In the genomic region with DNA sequence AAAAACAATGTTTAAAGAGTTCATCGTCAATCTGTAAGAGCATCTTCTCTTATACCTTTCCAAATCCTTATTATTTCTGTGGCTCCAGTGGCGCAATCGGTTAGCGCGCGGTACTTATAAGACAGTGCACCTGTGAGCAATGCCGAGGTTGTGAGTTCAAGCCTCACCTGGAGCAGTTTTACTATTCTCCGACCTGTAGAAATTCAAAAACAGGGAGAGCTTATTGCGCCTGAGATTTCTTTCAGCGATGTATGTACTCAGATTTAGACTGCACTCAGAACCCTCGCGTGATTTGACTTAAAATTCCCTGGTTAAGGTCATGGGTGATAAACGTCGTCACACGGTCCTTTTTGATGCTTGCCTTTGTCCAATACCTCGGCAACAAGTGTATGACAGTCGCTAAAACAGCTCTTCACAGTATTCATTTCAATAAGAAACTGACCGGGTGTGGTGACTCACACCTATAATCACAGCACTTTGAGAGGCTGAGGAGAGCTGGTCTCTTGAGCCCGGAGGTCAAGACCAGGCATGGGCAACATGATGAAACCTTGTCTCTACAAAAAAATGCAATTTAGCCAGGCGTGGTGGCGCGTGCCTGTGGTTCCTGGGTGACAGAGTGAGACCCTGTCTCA, we compare ENCODE assay signal across 9 cellular contexts. TPM values are rescaled to one million over a fixed set of nuclear protein-coding genes. Genes with fewer than 3 reads are reported as not detected.
DNase-seq lines count a peak whose midpoint lies in the region; ATAC-seq, FAIRE-seq and TF ChIP-seq lines count a peak whose summit lies in the region.
"Had no signal": no experiment of that assay in that cellular context is flagged by ENCODE, and none has a peak within 500 bp of the region (broad histone marks: within the 10 kb centered on the region; RNA-seq: fewer than 3 reads in every experiment).

No MANE protein-coding gene starts in this region.

- no peak overlapping the region for H3K9ac ChIP-seq in endothelial cell of umbilical vein (replicated peaks; ENCODE audit: extremely low read depth, insufficient read depth, low read length)

- intact Hi-C loops in activated CD4-positive, alpha-beta T cell treated with anti-CD3 and anti-CD28 coated beads for 36 hours (cut with DNase I, micrococcal nuclease), result no loop called here
- intact Hi-C loops in endothelial cell of umbilical vein (cut with micrococcal nuclease), result no loop called here
- intact Hi-C loops in posterior vena cava (cut with DNase I), result no loop called here

- peaks cover 30% of the 10 kb centered on the region for H3K4me1 Mint-ChIP-seq in activated CD4-positive, alpha-beta T cell treated with anti-CD3 and anti-CD28 coated beads for 36 hours

- H3K27me3 ChIP-seq in endothelial cell of umbilical vein (ENCODE audit: control insufficient read depth in 2 of 2, insufficient read depth in 2 of 2, low read length in 2 of 2), result peaks cover 0 to 2% of the 10 kb centered on the region in 2 experiments

- peak overlapping the region in 2 of 3 experiments; percentile 33 to 60 for H3K4me3 ChIP-seq in endothelial cell of umbilical vein (replicated peaks in 1 of 3; ENCODE audit: insufficient read depth in 1 of 3, low read depth in 1 of 3, low read length in 3 of 3)

- no peaks in the 10 kb centered on the region for H3K36me3 Mint-ChIP-seq in activated CD4-positive, alpha-beta T cell treated with anti-CD3 and anti-CD28 coated beads for 36 hours (ENCODE audit: low read depth)

- peaks cover 31% of the 10 kb centered on the region for H3K27me3 Mint-ChIP-seq in activated CD4-positive, alpha-beta T cell treated with anti-CD3 and anti-CD28 coated beads for 36 hours

- H4K20me1 ChIP-seq in endothelial cell of umbilical vein (replicated peaks; ENCODE audit: control insufficient read depth, extremely low read depth, insufficient read depth, low read length), result no peaks in the 10 kb centered on the region

- H3K9me1 ChIP-seq in endothelial cell of umbilical vein (replicated peaks; ENCODE audit: control insufficient read depth, extremely low read depth, insufficient read depth, low read length), result no peaks in the 10 kb centered on the region

- H3K79me2 ChIP-seq in endothelial cell of umbilical vein (ENCODE audit: control insufficient read depth, insufficient read depth, low read length), result no peaks in the 10 kb centered on the region

- CTCF ChIA-PET in activated CD4-positive, alpha-beta T cell treated with anti-CD3 and anti-CD28 coated beads for 36 hours (lab: Charles Lee), result interaction anchor here (0.6 kb wide), 1 partner anchor 69 kb away, joined by 4 read pairs; no protein-coding TSS in a partner anchor
- CTCF ChIA-PET in endothelial cell of umbilical vein (lab: Charles Lee), result interaction anchor here (1.0 kb wide), 1 partner anchor 301 kb away, joined by 3 read pairs; no protein-coding TSS in a partner anchor

- BruUV-seq in endothelial cell of umbilical vein (replicated peaks; lab: Mats Ljungman, UMichigan), result no TSS peak

- peaks cover 2% of the 10 kb centered on the region for H3K9me3 Mint-ChIP-seq in activated CD4-positive, alpha-beta T cell treated with anti-CD3 and anti-CD28 coated beads for 36 hours (ENCODE audit: low read depth)

- peaks cover 5% of the 10 kb centered on the region for H3K4me1 ChIP-seq in endothelial cell of umbilical vein (ENCODE audit: control insufficient read depth, extremely low read depth, insufficient read depth, low read length)

- dilution Hi-C loops in endothelial cell of umbilical vein (cut with MboI; ENCODE audit: extremely low pct_ligation_motif_present, low sequenced_read_pairs), result no loop called here

- no peak for TF ChIP-seq POLR2A in endothelial cell of umbilical vein (IDR thresholded peaks at IDR 0.05; ENCODE audit: low read depth, low read length)

- H3K27ac ChIP-seq in endothelial cell of umbilical vein (ENCODE audit: insufficient read depth, low read depth, low read length), result no peak overlapping the region

- POLR2A ChIA-PET in activated CD4-positive, alpha-beta T cell treated with anti-CD3 and anti-CD28 coated beads for 36 hours (lab: Charles Lee), result no interaction called here
- POLR2A ChIA-PET in endothelial cell of umbilical vein (lab: Charles Lee), result no interaction called here

- H3K9me3 ChIP-seq in endothelial cell of umbilical vein (replicated peaks; ENCODE audit: control insufficient read depth, insufficient read depth, low read length), result no peaks in the 10 kb centered on the region

- no peak for FAIRE-seq in endothelial cell of umbilical vein (lab: Jason Lieb, UNC)

- ATAC-seq in activated CD4-positive, alpha-beta T cell treated with anti-CD3 and anti-CD28 coated beads for 36 hours, result peak; percentile 67
- ATAC-seq in HG03432 (IDR thresholded peaks at IDR 0.05; ENCODE audit: unreplicated experiment) (no peak), HG02642 (IDR thresholded peaks at IDR 0.05; ENCODE audit: poor library complexity, unreplicated experiment) (no peak)

- H3K4me2 ChIP-seq in endothelial cell of umbilical vein (ENCODE audit: insufficient read depth, low read length), result peak overlapping the region; percentile 78

- peak overlapping the region; percentile 59 for H3K4me3 Mint-ChIP-seq in activated CD4-positive, alpha-beta T cell treated with anti-CD3 and anti-CD28 coated beads for 36 hours

- peak; percentile 70 for DNase-seq in activated CD4-positive, alpha-beta T cell treated with anti-CD3 and anti-CD28 coated beads for 36 hours
- no peak for DNase-seq in activated CD4-positive, alpha-beta T cell treated with anti-CD3 and anti-CD28 coated beads for 1 hour
- DNase-seq in SW480 (ENCODE audit: low spot score), result peak; percentile 41
- DNase-seq in endothelial cell of umbilical vein (ENCODE audit: low read depth, low spot score), result no peak
- peak; percentile 60 for DNase-seq in stimulated activated CD4-positive, alpha-beta T cell treated with anti-CD3 and anti-CD28 coated beads, Interleukin-1b, Interleukin-23, amount 100 ng/mL, for 48 hours
- no peak for DNase-seq in posterior vena cava (ENCODE audit: low spot score)

- H3K36me3 ChIP-seq in endothelial cell of umbilical vein (ENCODE audit: control insufficient read depth in 2 of 2, extremely low read depth in 1 of 2, insufficient read depth in 2 of 2, low read length in 2 of 2), result no peaks in the 10 kb centered on the region

- no peak for TF ChIP-seq CTCF in endothelial cell of umbilical vein (IDR thresholded peaks at IDR 0.05; ENCODE audit: extremely low read depth in 1 of 2, insufficient read depth in 1 of 2, low read depth in 1 of 2, low read length in 2 of 2)

- peak overlapping the region; percentile 26 for H2AFZ ChIP-seq in endothelial cell of umbilical vein (ENCODE audit: low read depth, low read length)

- no peak overlapping the region for H3K27ac Mint-ChIP-seq in activated CD4-positive, alpha-beta T cell treated with anti-CD3 and anti-CD28 coated beads for 36 hours

TF ChIP-seq in endothelial cell of umbilical vein, 7 proteins besides CTCF, POLR2A, EP300 and RAD21:
- TF ChIP-seq MYC (IDR thresholded peaks at IDR 0.05; ENCODE audit: low read depth, low read length) (no peak), POLR2AphosphoS5 (IDR thresholded peaks at IDR 0.05; ENCODE audit: insufficient read depth, low read depth, low read length) (no peak), JUN (IDR thresholded peaks at IDR 0.05; ENCODE audit: borderline replicate concordance, insufficient read depth, insufficient read length, low read depth) (no peak), FOS (IDR thresholded peaks at IDR 0.05; ENCODE audit: borderline replicate concordance, insufficient read depth, low read length) (no peak), EZH2 (IDR thresholded peaks at IDR 0.05; ENCODE audit: borderline replicate concordance, low read depth, low read length, severe bottlenecking) (no peak), GATA2 (IDR thresholded peaks at IDR 0.05; ENCODE audit: insufficient read depth, insufficient read length, low read depth, low read length) (no peak)
- TF ChIP-seq, protein P1, sequence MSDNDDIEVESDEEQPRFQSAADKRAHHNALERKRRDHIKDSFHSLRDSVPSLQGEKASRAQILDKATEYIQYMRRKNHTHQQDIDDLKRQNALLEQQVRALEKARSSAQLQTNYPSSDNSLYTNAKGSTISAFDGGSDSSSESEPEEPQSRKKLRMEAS (IDR thresholded peaks at IDR 0.05; ENCODE audit: insufficient read depth, insufficient read length), result no peak

RNA-seq across cellular contexts. Expression of a gene that starts 11.9 kb away (rescaled TPM):
- not detected for total RNA-seq in activated CD4-positive, alpha-beta T cell treated with anti-CD3 and anti-CD28 coated beads for 36 hours
- total RNA-seq in endothelial cell of umbilical vein, result not detected in 2 replicates
- polyA plus RNA-seq in endothelial cell of umbilical vein, result not detected in 2 replicates
- polyA plus RNA-seq in endothelial cell of umbilical vein (2011; cell fraction: cytosol; rRNA removed), result not detected in 2 replicates
- not detected in 2 replicates for polyA plus RNA-seq in endothelial cell of umbilical vein (2011; cell fraction: nucleus; rRNA removed)
- polyA plus RNA-seq in endothelial cell of umbilical vein (2012), result not detected in 2 replicates
- polyA minus RNA-seq in endothelial cell of umbilical vein, result not detected in 2 replicates
- polyA minus RNA-seq in endothelial cell of umbilical vein (2011; cell fraction: cytosol; rRNA and poly(A)+ RNA removed), result not detected
- polyA minus RNA-seq in endothelial cell of umbilical vein (2011; cell fraction: nucleus; rRNA and poly(A)+ RNA removed), result not detected in 2 replicates
- not detected for total RNA-seq in posterior vena cava
- total RNA-seq: LHCN-M2 had no signal

RNA-seq across cellular contexts. Expression of a gene that starts 22.0 kb away (rescaled TPM):
- not detected for total RNA-seq in activated CD4-positive, alpha-beta T cell treated with anti-CD3 and anti-CD28 coated beads for 36 hours
- total RNA-seq in endothelial cell of umbilical vein (not detected in 2 replicates), posterior vena cava (not detected)
- polyA plus RNA-seq in endothelial cell of umbilical vein, result not detected in 2 replicates
- polyA plus RNA-seq in endothelial cell of umbilical vein (2011; cell fraction: cytosol; rRNA removed), result not detected in 2 replicates
- polyA plus RNA-seq in endothelial cell of umbilical vein (2011; cell fraction: nucleus; rRNA removed), result not detected in 2 replicates
- not detected in 2 replicates for polyA plus RNA-seq in endothelial cell of umbilical vein (2012)
- polyA minus RNA-seq in endothelial cell of umbilical vein, result not detected in 2 replicates
- polyA minus RNA-seq in endothelial cell of umbilical vein (2011; cell fraction: cytosol; rRNA and poly(A)+ RNA removed), result not detected
- polyA minus RNA-seq in endothelial cell of umbilical vein (2011; cell fraction: nucleus; rRNA and poly(A)+ RNA removed), result not detected in 2 replicates
- total RNA-seq: LHCN-M2 had no signal

Comparison
In these comparisons a context has a peak if more than half of its experiments do, and no peak if none do; other contexts are left out.
1. DNase-seq: peak in activated CD4-positive, alpha-beta T cell treated with anti-CD3 and anti-CD28 coated beads for 36 hours (single experiment), SW480 (single experiment) and stimulated activated CD4-positive, alpha-beta T cell treated with anti-CD3 and anti-CD28 coated beads, Interleukin-1b, Interleukin-23, amount 100 ng/mL, for 48 hours (single experiment); none in activated CD4-positive, alpha-beta T cell treated with anti-CD3 and anti-CD28 coated beads for 1 hour (single experiment), endothelial cell of umbilical vein (single experiment) and posterior vena cava (single experiment).